In the genomic region with DNA sequence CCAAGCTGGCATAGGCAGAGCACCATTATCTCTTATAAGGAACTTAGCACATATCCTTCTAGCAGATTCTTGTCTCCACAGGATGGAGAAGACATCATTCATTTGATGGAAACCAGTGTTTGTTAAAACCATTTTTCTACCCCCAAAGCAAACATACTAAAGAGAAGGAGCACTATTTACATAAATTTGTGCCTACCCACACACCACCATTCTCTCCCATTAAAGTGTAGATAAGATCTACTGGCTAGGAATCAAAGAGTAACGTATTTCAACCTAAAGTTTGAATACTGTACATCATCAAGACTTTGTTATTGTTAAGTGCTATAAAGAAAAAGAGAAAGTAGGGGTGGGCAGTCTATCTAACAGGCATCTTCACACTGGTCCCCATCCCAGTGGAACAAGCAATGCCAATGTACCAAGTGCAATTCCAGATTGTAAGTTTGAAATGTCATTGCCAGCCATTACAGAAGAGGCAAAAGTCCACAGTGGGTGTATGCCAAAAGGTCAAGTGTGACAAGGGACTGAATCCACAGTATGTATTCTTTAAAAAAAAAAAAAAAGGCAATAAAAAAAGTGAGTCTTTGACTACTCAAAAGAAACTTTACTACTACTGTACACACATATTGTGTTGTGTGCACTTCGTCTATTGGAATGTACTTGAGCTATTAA, we compare ENCODE assay signal across 22 cellular contexts.
"Had no signal": no experiment of that assay in that cellular context is flagged by ENCODE, and none has a peak within 500 bp of the region (broad histone marks: within the 10 kb centered on the region; RNA-seq: fewer than 3 reads in every experiment).

No MANE protein-coding gene starts in this region.

- H3K27ac ChIP-seq: adrenal gland, stomach, suprapubic skin, tibial nerve had no signal

- H3K4me3 Mint-ChIP-seq: activated B cell treated with CpG ODN at 0.5 μM for 24 hours; activated CD4-positive, alpha-beta T cell treated with anti-CD3 and anti-CD28 coated beads for 36 hours; activated naive CD8-positive, alpha-beta T cell; neural crest cell; stimulated activated memory B cell treated with anti-CD40 and anti-IgM and Interleukin-4, amounts not matched to agents 10 μg/mL and 1 μg/mL and 100 μg/mL, for 72 hours had no signal

- H3K27me3 Mint-ChIP-seq: activated B cell treated with CpG ODN at 0.5 μM for 24 hours; activated CD4-positive, alpha-beta T cell treated with anti-CD3 and anti-CD28 coated beads for 36 hours; activated naive CD8-positive, alpha-beta T cell; stimulated activated memory B cell treated with anti-CD40 and anti-IgM and Interleukin-4, amounts not matched to agents 10 μg/mL and 1 μg/mL and 100 μg/mL, for 72 hours had no signal

- H3K27ac Mint-ChIP-seq: activated B cell treated with CpG ODN at 0.5 μM for 24 hours; activated CD4-positive, alpha-beta T cell treated with anti-CD3 and anti-CD28 coated beads for 36 hours; activated naive CD8-positive, alpha-beta T cell; stimulated activated memory B cell treated with anti-CD40 and anti-IgM and Interleukin-4, amounts not matched to agents 10 μg/mL and 1 μg/mL and 100 μg/mL, for 72 hours had no signal

- ATAC-seq: activated CD4-positive, alpha-beta T cell treated with anti-CD3 and anti-CD28 coated beads for 36 hours; left ventricle myocardium superior; mucosa of descending colon; sciatic nerve; stimulated activated memory B cell treated with anti-CD40 and anti-IgM and Interleukin-4, amounts not matched to agents 10 μg/mL and 1 μg/mL and 100 μg/mL, for 72 hours had no signal

- H3K9me3 Mint-ChIP-seq: activated B cell treated with CpG ODN at 0.5 μM for 24 hours; neural crest cell; stimulated activated memory B cell treated with anti-CD40 and anti-IgM and Interleukin-4, amounts not matched to agents 10 μg/mL and 1 μg/mL and 100 μg/mL, for 72 hours had no signal

- DNase-seq: activated B cell treated with CpG ODN at 0.5 μM for 24 hours; activated CD4-positive, alpha-beta T cell treated with anti-CD3 and anti-CD28 coated beads for 36 hours; activated CD4-positive, alpha-beta T cell treated with anti-CD3 and anti-CD28 coated beads, Interleukin-2, amount 50 U/mL, for 48 hours; activated gamma-delta T cell treated with Interleukin-2 at 50 U/mL for 16 hours; adrenal gland; central memory CD4-positive, alpha-beta T cell; dermis blood vessel endothelial cell; effector CD8-positive, alpha-beta T cell; foreskin melanocyte; kidney glomerular epithelial cell; left ventricle myocardium superior; mucosa of descending colon; occipital lobe; stimulated activated CD4-positive, alpha-beta T cell treated with anti-CD3 and anti-CD28 coated beads, Interleukin-15, amount 100 ng/mL, for 24 hours; stomach; T1000 had no signal
